In the genomic region with DNA sequence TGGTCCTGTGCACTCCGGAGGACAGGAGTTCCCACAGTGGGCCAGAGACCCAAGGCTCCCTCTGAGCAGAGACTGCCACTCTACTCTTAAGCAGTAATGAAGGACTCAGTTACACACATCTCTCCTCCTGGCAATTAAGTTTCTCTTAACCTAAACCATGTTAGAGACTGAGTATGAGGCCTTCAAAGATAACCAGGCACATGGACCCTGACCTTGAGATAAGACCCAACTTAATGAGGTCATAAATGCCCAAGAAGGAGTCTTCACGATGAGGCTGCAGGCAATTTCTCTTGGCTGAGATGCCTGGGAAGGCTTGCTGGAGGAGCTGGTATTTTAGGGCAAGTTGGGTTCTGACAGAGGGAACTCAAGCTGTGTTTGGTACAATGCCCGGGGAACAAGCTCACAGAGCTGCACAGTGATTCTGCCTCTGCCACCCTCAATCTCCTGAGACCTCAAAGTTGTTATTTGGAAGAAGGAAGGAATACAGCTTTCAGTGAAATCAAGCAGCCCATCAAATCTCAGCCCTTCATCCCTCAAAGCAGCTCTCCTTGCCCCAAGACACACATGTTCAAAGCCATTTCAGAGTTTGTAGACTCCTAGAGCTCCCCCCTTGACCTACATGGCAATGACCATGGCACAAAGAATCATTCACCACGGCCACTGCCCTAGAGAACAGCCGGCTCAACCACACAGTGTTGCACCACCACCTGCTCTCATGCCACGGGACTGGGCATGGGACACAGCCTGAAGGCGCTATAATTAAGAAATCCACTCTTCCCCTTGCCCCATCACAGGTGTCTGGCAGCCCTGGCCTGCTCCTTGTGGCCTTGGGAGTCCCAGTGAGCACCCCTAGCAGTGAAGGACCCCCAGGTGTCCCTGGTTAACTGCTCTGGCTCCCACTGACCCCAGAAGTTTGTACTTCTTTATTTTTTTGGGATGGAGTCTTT, we compare ENCODE assay signal across 19 cellular contexts. TPM values are rescaled to one million over a fixed set of nuclear protein-coding genes. Genes with fewer than 3 reads are reported as not detected.
DNase-seq lines count a peak whose midpoint lies in the region; ATAC-seq, FAIRE-seq and TF ChIP-seq lines count a peak whose summit lies in the region.
"Had no signal": no experiment of that assay in that cellular context is flagged by ENCODE, and none has a peak within 500 bp of the region (broad histone marks: within the 10 kb centered on the region; RNA-seq: fewer than 3 reads in every experiment).

No MANE protein-coding gene starts in this region.

- no peaks in the 10 kb centered on the region for H3K9me3 ChIP-seq in KOPT-K1 (ENCODE audit: insufficient read depth, low read length, poor library complexity, severe bottlenecking)
- no peaks in the 10 kb centered on the region for H3K9me3 ChIP-seq in adipocyte (ENCODE audit: control insufficient read depth, low read length)
- H3K9me3 ChIP-seq: right atrium auricular region, testis had no signal

- no peak overlapping the region for H3K4me3 ChIP-seq in adipocyte (ENCODE audit: low read length)
- H3K4me3 ChIP-seq: right atrium auricular region, testis had no signal

- peaks cover 39% of the 10 kb centered on the region for H3K4me1 Mint-ChIP-seq in T-helper 1 cell treated with Interleukin-12 subunit alpha and Interleukin-12 subunit beta and Interleukin-4 antibody, amounts not matched to agents 30 μg/mL and 1 μg/mL, for 36 hours (ENCODE audit: low read depth)
- peaks cover 13% of the 10 kb centered on the region for H3K4me1 Mint-ChIP-seq in osteocyte (ENCODE audit: unreplicated experiment)

- no peak for FAIRE-seq in frontal cortex (lab: Jason Lieb, UNC)
- FAIRE-seq: A204.1, colon, H54 had no signal

- H3K27ac Mint-ChIP-seq in T-helper 1 cell treated with Interleukin-12 subunit alpha and Interleukin-12 subunit beta and Interleukin-4 antibody, amounts not matched to agents 30 μg/mL and 1 μg/mL, for 36 hours, result peak overlapping the region; percentile 9
- H3K27ac Mint-ChIP-seq in osteocyte (ENCODE audit: unreplicated experiment), result peak overlapping the region; percentile 79
- H3K27ac Mint-ChIP-seq: CD8-positive, alpha-beta T cell; memory B cell had no signal

- H3K36me3 ChIP-seq in KOPT-K1 (ENCODE audit: insufficient read depth, low read length) (peaks cover 83% of the 10 kb centered on the region), adipocyte (ENCODE audit: control insufficient read depth, insufficient read depth, low read length, severe bottlenecking) (peaks cover 44% of the 10 kb centered on the region)

- H3K9me3 Mint-ChIP-seq in T-helper 1 cell treated with Interleukin-12 subunit alpha and Interleukin-12 subunit beta and Interleukin-4 antibody, amounts not matched to agents 30 μg/mL and 1 μg/mL, for 36 hours, result no peaks in the 10 kb centered on the region
- H3K9me3 Mint-ChIP-seq in osteocyte (ENCODE audit: unreplicated experiment), result no peaks in the 10 kb centered on the region
- H3K9me3 Mint-ChIP-seq: CD8-positive, alpha-beta T cell; memory B cell had no signal

- peaks cover 31% of the 10 kb centered on the region for H3K4me1 ChIP-seq in adipocyte (ENCODE audit: control insufficient read depth, insufficient read depth, low read length)
- H3K4me1 ChIP-seq: testis had no signal

- DNase-seq in T-helper 1 cell (no peak), adipocyte (ENCODE audit: low read depth) (no peak), osteocyte (ENCODE audit: extremely low spot score, unreplicated experiment) (no peak), frontal cortex (ENCODE audit: low spot score in 2 of 2) (no peak)
- no peak for DNase-seq in stimulated activated CD4-positive, alpha-beta T cell treated with anti-CD3 and anti-CD28 coated beads, Interleukin-15, amount 100 ng/mL, for 24 hours
- DNase-seq: activated T-cell treated with anti-CD3 and anti-CD28 coated beads for 4 hours; CD8-positive, alpha-beta T cell; NCI-H526 treated with DMSO at 0.1 percent for 48 hours; stimulated activated CD4-positive, alpha-beta T cell treated with anti-CD3 and anti-CD28 coated beads, Interleukin-2, amount 100 ng/mL, for 24 hours; testis had no signal

- H3K27me3 Mint-ChIP-seq in T-helper 1 cell treated with Interleukin-12 subunit alpha and Interleukin-12 subunit beta and Interleukin-4 antibody, amounts not matched to agents 30 μg/mL and 1 μg/mL, for 36 hours (ENCODE audit: low read depth), result no peaks in the 10 kb centered on the region
- no peaks in the 10 kb centered on the region for H3K27me3 Mint-ChIP-seq in osteocyte (ENCODE audit: unreplicated experiment)
- H3K27me3 Mint-ChIP-seq: memory B cell had no signal

- H3K36me3 Mint-ChIP-seq in T-helper 1 cell treated with Interleukin-12 subunit alpha and Interleukin-12 subunit beta and Interleukin-4 antibody, amounts not matched to agents 30 μg/mL and 1 μg/mL, for 36 hours (ENCODE audit: low read depth), result peaks cover 33% of the 10 kb centered on the region
- H3K36me3 Mint-ChIP-seq in osteocyte (ENCODE audit: unreplicated experiment), result peaks cover 28% of the 10 kb centered on the region

- H3K27me3 ChIP-seq in adipocyte (replicated peaks; ENCODE audit: control insufficient read depth, insufficient read depth, low read length), result no peaks in the 10 kb centered on the region
- H3K27me3 ChIP-seq: right atrium auricular region, testis had no signal

- TF ChIP-seq CTCF in osteocyte (IDR thresholded peaks at IDR 0.05), result no peak

- H3K27ac ChIP-seq in KOPT-K1 (ENCODE audit: low read depth, low read length, poor library complexity, severe bottlenecking), result peak overlapping the region; percentile 20
- H3K27ac ChIP-seq: right atrium auricular region, testis had no signal

- ATAC-seq in GM18868 (IDR thresholded peaks at IDR 0.05; ENCODE audit: unreplicated experiment), result no peak
- ATAC-seq: CD8-positive, alpha-beta T cell had no signal

- H3K4me3 Mint-ChIP-seq in T-helper 1 cell treated with Interleukin-12 subunit alpha and Interleukin-12 subunit beta and Interleukin-4 antibody, amounts not matched to agents 30 μg/mL and 1 μg/mL, for 36 hours, result no peak overlapping the region
- no peak overlapping the region for H3K4me3 Mint-ChIP-seq in osteocyte (ENCODE audit: unreplicated experiment)
- H3K4me3 Mint-ChIP-seq: CD8-positive, alpha-beta T cell; memory B cell had no signal

- H3K9ac ChIP-seq in adipocyte (ENCODE audit: low read length), result peak overlapping the region; percentile 7

RNA-seq across cellular contexts. Expression of a gene that starts 7.1 kb away (rescaled TPM):
- 30.2 and 35.6 TPM in 2 replicates for total RNA-seq in osteocyte
- 15.9 TPM for total RNA-seq in frontal cortex

RNA-seq across cellular contexts. Expression of a gene that starts 15.9 kb away (rescaled TPM):
- total RNA-seq in osteocyte, result 3.8 and 5.1 TPM in 2 replicates
- total RNA-seq in frontal cortex, result 4.5 TPM

RNA-seq across cellular contexts. Expression of a gene that starts 21.8 kb away (rescaled TPM):
- total RNA-seq in osteocyte (not detected in 2 replicates), frontal cortex (not detected)
- total RNA-seq: glomerular endothelial cell had no signal

RNA-seq across cellular contexts. Expression of a gene that starts 53.0 kb away (rescaled TPM):
- 8.5 and 8.6 TPM in 2 replicates for total RNA-seq in osteocyte
- total RNA-seq in frontal cortex, result 0.82 TPM

RNA-seq across cellular contexts. Expression of a gene that starts 58.9 kb away (rescaled TPM):
- total RNA-seq in osteocyte, result 21.1 and 23.6 TPM in 2 replicates
- 18.8 TPM for total RNA-seq in frontal cortex
